In genomic region chr2:205768815-205769493, GRCh38 we compare ENCODE assay signal across 14 cellular contexts.
DNase-seq lines count a peak whose midpoint lies in the region; ATAC-seq, FAIRE-seq and TF ChIP-seq lines count a peak whose summit lies in the region.
"Had no signal": no experiment of that assay in that cellular context is flagged by ENCODE, and none has a peak within 500 bp of the region (broad histone marks: within the 10 kb centered on the region; RNA-seq: fewer than 3 reads in every experiment).

No MANE protein-coding gene starts in this region.

- H3K4me1 ChIP-seq in HepG2 (ENCODE audit: insufficient read depth, low read length): no peaks in the 10 kb centered on the region
- H3K4me1 ChIP-seq in right lobe of liver: peaks cover 0 to 7% (median 0%) of the 10 kb centered on the region in 4 donors
- H3K4me1 ChIP-seq in esophagus muscularis mucosa: peaks cover 13 to 100% (median 96%) of the 10 kb centered on the region in 4 donors

- intact Hi-C loops in HepG2 (cut with micrococcal nuclease; ENCODE audit: unreplicated experiment) (no loop called here), right lobe of liver (cut with DNase I) (loop anchor here in 1 of 2 donors (10.0 kb wide), 1 partner anchor 156 kb away; no protein-coding TSS in a partner anchor), esophagus muscularis mucosa (cut with DNase I) (no loop called here)
- intact Hi-C loops in activated T-helper 1 cell treated with anti-CD3 and anti-CD28 coated beads, Interleukin-12 subunit alpha, Interleukin-12 subunit beta, Interleukin-2, Interleukin-4 antibody, amounts not matched to agents 30 ng/mL and 10 ng/mL and 1 ng/mL, durations not matched to agents 14 hours and 24 hours and 36 hours (cut with micrococcal nuclease): loop anchor here (5.0 kb wide), 2 partner anchors 178 to 1442 kb away; no protein-coding TSS in a partner anchor

- WGBS in HepG2 (ENCODE audit: low lambda C conversion rate): 50% methylated on average over 4 of the region's 4 CpGs
- WGBS in right lobe of liver (ENCODE audit: insufficient coverage, low coverage, low lambda C conversion rate, missing lambda C conversion rate): 67% methylated on average over 3 of the region's 4 CpGs
- WGBS in esophagus muscularis mucosa: 58% methylated on average over 4 of the region's 4 CpGs

- no peak overlapping the region for H2AFZ ChIP-seq in HepG2 (ENCODE audit: low read length)

- TF ChIP-seq CTCF in HepG2 (CRISPR knock-in tag; IDR thresholded peaks at IDR 0.05) (no peak), right lobe of liver (IDR thresholded peaks at IDR 0.05) (no peak), esophagus muscularis mucosa (IDR thresholded peaks at IDR 0.05) (no peak), nephron (IDR thresholded peaks at IDR 0.05; ENCODE audit: unreplicated experiment in 3 of 3) (no peak)

- H3K4me2 ChIP-seq in HepG2 (ENCODE audit: low read depth, low read length): no peak overlapping the region

- peaks cover 74% of the 10 kb centered on the region for H3K4me1 Mint-ChIP-seq in nephron
- H3K4me1 Mint-ChIP-seq in activated naive CD4-positive, alpha-beta T cell treated with anti-CD3 and anti-CD28 coated beads, Interleukin-2, amount 10 ng/mL, durations not matched to agents 7 days and 5 days: peaks cover 3% of the 10 kb centered on the region
- no peaks in the 10 kb centered on the region for H3K4me1 Mint-ChIP-seq in activated T-helper 1 cell treated with anti-CD3 and anti-CD28 coated beads, Interleukin-12 subunit alpha, Interleukin-12 subunit beta, Interleukin-2, Interleukin-4 antibody, amounts not matched to agents 30 ng/mL and 10 ng/mL and 1 ng/mL, durations not matched to agents 14 hours and 24 hours and 36 hours (ENCODE audit: low read depth)

- H3K27ac Mint-ChIP-seq in nephron: peak overlapping the region; percentile 31 to 75 (median 56)
- H3K27ac Mint-ChIP-seq in activated naive CD4-positive, alpha-beta T cell treated with anti-CD3 and anti-CD28 coated beads, Interleukin-2, amount 10 ng/mL, durations not matched to agents 7 days and 5 days: no peak overlapping the region
- H3K27ac Mint-ChIP-seq in activated T-helper 1 cell treated with anti-CD3 and anti-CD28 coated beads, Interleukin-12 subunit alpha, Interleukin-12 subunit beta, Interleukin-2, Interleukin-4 antibody, amounts not matched to agents 30 ng/mL and 10 ng/mL and 1 ng/mL, durations not matched to agents 14 hours and 24 hours and 36 hours: no peak overlapping the region
- H3K27ac Mint-ChIP-seq: activated naive CD8-positive, alpha-beta T cell; naive B cell had no signal

- no TSS peak for BruUV-seq in HepG2 (replicated peaks; lab: Mats Ljungman, UMichigan)

- H3K9me3 ChIP-seq in HepG2 (ENCODE audit: low read length) (no peaks in the 10 kb centered on the region), right lobe of liver (no peaks in the 10 kb centered on the region), esophagus muscularis mucosa (no peaks in the 10 kb centered on the region)

- in situ Hi-C loops in HepG2 (cut with HindIII; ENCODE audit: extremely low pct_ligation_motif_present, low pct_unique_long_range_greater_than_20kb): no loop called here

- H3K36me3 Mint-ChIP-seq in nephron (ENCODE audit: low read depth): peaks cover 17% of the 10 kb centered on the region
- H3K36me3 Mint-ChIP-seq in activated naive CD4-positive, alpha-beta T cell treated with anti-CD3 and anti-CD28 coated beads, Interleukin-2, amount 10 ng/mL, durations not matched to agents 7 days and 5 days: no peaks in the 10 kb centered on the region
- H3K36me3 Mint-ChIP-seq in activated T-helper 1 cell treated with anti-CD3 and anti-CD28 coated beads, Interleukin-12 subunit alpha, Interleukin-12 subunit beta, Interleukin-2, Interleukin-4 antibody, amounts not matched to agents 30 ng/mL and 10 ng/mL and 1 ng/mL, durations not matched to agents 14 hours and 24 hours and 36 hours (ENCODE audit: low read depth): no peaks in the 10 kb centered on the region
- H3K36me3 Mint-ChIP-seq: activated naive CD8-positive, alpha-beta T cell had no signal

- H3K27ac ChIP-seq in HepG2 (ENCODE audit: extremely low read length, insufficient read depth, low read length) (no peak overlapping the region), right lobe of liver (no peak overlapping the region), esophagus muscularis mucosa (replicated peaks in 1 of 4) (peak overlapping the region; percentile 80 to 98 (median 90))

- H4K20me1 ChIP-seq in HepG2 (ENCODE audit: insufficient read depth, low read length): no peaks in the 10 kb centered on the region

- POLR2A ChIA-PET in HepG2 (lab: Yijun Ruan, JAX): no interaction called here

- FAIRE-seq in HepG2 (lab: Jason Lieb, UNC): no peak

- no peak for TF ChIP-seq EP300 in HepG2 (IDR thresholded peaks at IDR 0.05; ENCODE audit: low read depth in 2 of 2, low read length in 2 of 2)
- TF ChIP-seq EP300 in HepG2 (CRISPR knock-in tag; IDR thresholded peaks at IDR 0.05; ENCODE audit: borderline replicate concordance): no peak
- TF ChIP-seq EP300 in esophagus muscularis mucosa (IDR thresholded peaks at IDR 0.05): no peak

- H3K36me3 ChIP-seq in HepG2 (replicated peaks in 1 of 2; ENCODE audit: control insufficient read depth in 1 of 2, insufficient read depth in 2 of 2, low read length in 2 of 2) (no peaks in the 10 kb centered on the region), right lobe of liver (no peaks in the 10 kb centered on the region), esophagus muscularis mucosa (peaks cover 3 to 47% (median 17%) of the 10 kb centered on the region in 4 donors)

- CTCF ChIA-PET in HepG2 (lab: Yijun Ruan, JAX; ENCODE audit: low intra/inter-chr PET ratio, low total read pairs): no interaction called here
- CTCF ChIA-PET in activated naive CD4-positive, alpha-beta T cell treated with anti-CD3 and anti-CD28 coated beads, Interleukin-2, amount 10 ng/mL, durations not matched to agents 7 days and 5 days (lab: Charles Lee): interaction anchor here (1.4 kb wide), 1 partner anchor 45 kb away, joined by 8 read pairs; no protein-coding TSS in a partner anchor

- no peak for ATAC-seq in HepG2
- no peak for ATAC-seq in right lobe of liver

- no peak overlapping the region for H3K9ac ChIP-seq in HepG2 (ENCODE audit: insufficient read depth, low read depth, low read length)

- H3K79me2 ChIP-seq in HepG2 (ENCODE audit: insufficient read depth, low read length): no peaks in the 10 kb centered on the region

- no peak overlapping the region for H3K4me3 ChIP-seq in HepG2 (replicated peaks in 1 of 3; ENCODE audit: insufficient read depth in 1 of 3, low read depth in 2 of 3, low read length in 3 of 3)
- no peak overlapping the region for H3K4me3 ChIP-seq in right lobe of liver
- no peak overlapping the region for H3K4me3 ChIP-seq in esophagus muscularis mucosa

- no peak for DNase-seq in HepG2 (ENCODE audit: low spot score)
- no peak for DNase-seq in right lobe of liver
- no peak for DNase-seq in esophagus muscularis mucosa (ENCODE audit: extremely low spot score)
- no peak for DNase-seq in NCI-H2107 (lab: John Stamatoyannopoulos, UW)
- no peak for DNase-seq in activated naive CD4-positive, alpha-beta T cell treated with anti-CD3 and anti-CD28 coated beads, Interleukin-2, amount 10 ng/mL, durations not matched to agents 7 days and 5 days
- no peak for DNase-seq in activated T-helper 1 cell treated with anti-CD3 and anti-CD28 coated beads, Interleukin-12 subunit alpha, Interleukin-12 subunit beta, Interleukin-2, Interleukin-4 antibody, amounts not matched to agents 30 ng/mL and 10 ng/mL and 1 ng/mL, durations not matched to agents 14 hours and 24 hours and 36 hours (ENCODE audit: low spot score)
- no peak for DNase-seq in SHP77 (lab: John Stamatoyannopoulos, UW)
- DNase-seq: ACHN, cortex of kidney, GOT3, naive B cell, NCI-H2029 had no signal

- H3K27me3 ChIP-seq in HepG2 (ENCODE audit: control insufficient read depth in 1 of 2, insufficient read depth in 2 of 2, low read length in 2 of 2) (no peaks in the 10 kb centered on the region; a peak in 2 of 5 replicates), right lobe of liver (no peaks in the 10 kb centered on the region), esophagus muscularis mucosa (peaks cover 0 to 4% (median 0%) of the 10 kb centered on the region in 4 donors)

- no peaks in the 10 kb centered on the region for H3K27me3 Mint-ChIP-seq in nephron (ENCODE audit: low read depth)
- H3K27me3 Mint-ChIP-seq in activated naive CD4-positive, alpha-beta T cell treated with anti-CD3 and anti-CD28 coated beads, Interleukin-2, amount 10 ng/mL, durations not matched to agents 7 days and 5 days: peaks cover 52% of the 10 kb centered on the region
- H3K27me3 Mint-ChIP-seq in activated T-helper 1 cell treated with anti-CD3 and anti-CD28 coated beads, Interleukin-12 subunit alpha, Interleukin-12 subunit beta, Interleukin-2, Interleukin-4 antibody, amounts not matched to agents 30 ng/mL and 10 ng/mL and 1 ng/mL, durations not matched to agents 14 hours and 24 hours and 36 hours (ENCODE audit: insufficient read depth): peaks cover 33% of the 10 kb centered on the region

- no peak overlapping the region for H3K4me3 Mint-ChIP-seq in nephron
- H3K4me3 Mint-ChIP-seq in activated naive CD4-positive, alpha-beta T cell treated with anti-CD3 and anti-CD28 coated beads, Interleukin-2, amount 10 ng/mL, durations not matched to agents 7 days and 5 days: no peak overlapping the region
- no peak overlapping the region for H3K4me3 Mint-ChIP-seq in activated T-helper 1 cell treated with anti-CD3 and anti-CD28 coated beads, Interleukin-12 subunit alpha, Interleukin-12 subunit beta, Interleukin-2, Interleukin-4 antibody, amounts not matched to agents 30 ng/mL and 10 ng/mL and 1 ng/mL, durations not matched to agents 14 hours and 24 hours and 36 hours
- H3K4me3 Mint-ChIP-seq: activated naive CD8-positive, alpha-beta T cell; naive B cell had no signal

- no peaks in the 10 kb centered on the region for H3K9me3 Mint-ChIP-seq in nephron
- H3K9me3 Mint-ChIP-seq in activated naive CD4-positive, alpha-beta T cell treated with anti-CD3 and anti-CD28 coated beads, Interleukin-2, amount 10 ng/mL, durations not matched to agents 7 days and 5 days: no peaks in the 10 kb centered on the region
- no peaks in the 10 kb centered on the region for H3K9me3 Mint-ChIP-seq in activated T-helper 1 cell treated with anti-CD3 and anti-CD28 coated beads, Interleukin-12 subunit alpha, Interleukin-12 subunit beta, Interleukin-2, Interleukin-4 antibody, amounts not matched to agents 30 ng/mL and 10 ng/mL and 1 ng/mL, durations not matched to agents 14 hours and 24 hours and 36 hours
- H3K9me3 Mint-ChIP-seq: naive B cell had no signal

- no peak for TF ChIP-seq POLR2A in HepG2 (IDR thresholded peaks at IDR 0.05; ENCODE audit: insufficient read depth in 1 of 2, low read depth in 2 of 2, low read length in 2 of 2)
- TF ChIP-seq POLR2A in right lobe of liver (IDR thresholded peaks at IDR 0.05): no peak
- TF ChIP-seq POLR2A in esophagus muscularis mucosa (IDR thresholded peaks at IDR 0.05; ENCODE audit: low read depth): no peak

- no peak for TF ChIP-seq RAD21 in HepG2 (CRISPR knock-in tag; IDR thresholded peaks at IDR 0.05)

TF ChIP-seq in HepG2, 621 proteins besides CTCF, POLR2A, EP300 and RAD21 (continues in another document):
- TF ChIP-seq MTF2 (CRISPR knock-in tag; IDR thresholded peaks at IDR 0.05; ENCODE audit: borderline replicate concordance): no peak

Comparison
In these comparisons a context has a peak if more than half of its experiments do, and no peak if none do; other contexts are left out.
1. H3K27ac ChIP-seq: peak in esophagus muscularis mucosa (4 of 4); none in HepG2 (single experiment) and right lobe of liver (0 of 3).
2. H3K27ac Mint-ChIP-seq: peak in nephron (3 of 3); none in activated naive CD4-positive, alpha-beta T cell treated with anti-CD3 and anti-CD28 coated beads, Interleukin-2, amount 10 ng/mL, durations not matched to agents 7 days and 5 days (single experiment) and activated T-helper 1 cell treated with anti-CD3 and anti-CD28 coated beads, Interleukin-12 subunit alpha, Interleukin-12 subunit beta, Interleukin-2, Interleukin-4 antibody, amounts not matched to agents 30 ng/mL and 10 ng/mL and 1 ng/mL, durations not matched to agents 14 hours and 24 hours and 36 hours (single experiment).